ENCODE assay signal across 8 cellular contexts in genomic region chr3:122533931-122534334, GRCh38. TPM values are rescaled to one million over a fixed set of nuclear protein-coding genes. Genes with fewer than 3 reads are reported as not detected.
A peak's percentile ranks its signal among the peaks of the same experiment; 100 is the strongest.
DNase-seq lines count a peak whose midpoint lies in the region; ATAC-seq and TF ChIP-seq lines count a peak whose summit lies in the region.

No MANE protein-coding gene starts in this region.

- ATAC-seq in GM19463 (IDR thresholded peaks at IDR 0.05; ENCODE audit: unreplicated experiment) = peak; percentile 100
- ATAC-seq in HG03442 (IDR thresholded peaks at IDR 0.05; ENCODE audit: unreplicated experiment) = peak; percentile 100

- H3K4me3 ChIP-seq in fibroblast of villous mesenchyme (ENCODE audit: low read depth, low read length) = no peak overlapping the region

- DNase-seq in COLO829 (ENCODE audit: low spot score) (peak; percentile 77), T1000 (lab: John Stamatoyannopoulos, UW) (peak; percentile 60), fibroblast of villous mesenchyme (ENCODE audit: low read depth) (peak; percentile 78), amygdala (lab: John Stamatoyannopoulos, UW) (no peak), cerebellum (ENCODE audit: low spot score) (no peak), NCI-H82 (lab: John Stamatoyannopoulos, UW) (no peak)

- no peak for TF ChIP-seq CTCF in fibroblast of villous mesenchyme (IDR thresholded peaks at IDR 0.05; ENCODE audit: insufficient read depth, low read depth, low read length)

RNA-seq across cellular contexts. Expression of gene KPNA1, which starts 19.2 kb away (rescaled TPM):
- total RNA-seq in fibroblast of villous mesenchyme = 32.2 and 44.0 TPM in 2 replicates
- total RNA-seq in cerebellum = 43.9 TPM

RNA-seq across cellular contexts. Expression of gene PARP9, which starts 30.2 kb away (rescaled TPM):
- total RNA-seq in fibroblast of villous mesenchyme (21.3 and 34.5 TPM in 2 replicates), cerebellum (5.4 TPM)

RNA-seq across cellular contexts. Expression of gene DTX3L, which starts 30.2 kb away (rescaled TPM):
- 25.1 and 36.7 TPM in 2 replicates for total RNA-seq in fibroblast of villous mesenchyme
- total RNA-seq in cerebellum = 4.4 TPM

RNA-seq across cellular contexts. Expression of gene PARP15, which starts 43.5 kb away (rescaled TPM):
- total RNA-seq in fibroblast of villous mesenchyme = under 0.01 TPM in 2 replicates
- total RNA-seq in cerebellum = 0.36 TPM

Comparison
In these comparisons a context has a peak if more than half of its experiments do, and no peak if none do; other contexts are left out.
1. DNase-seq: peak in COLO829 (single experiment), T1000 (single experiment) and fibroblast of villous mesenchyme (single experiment); none in amygdala (0 of 56), cerebellum (single experiment) and NCI-H82 (single experiment).